22 cellular contexts compared by ENCODE assay signal in genomic region chr15:99440029-99440428, GRCh38.
DNase-seq lines count a peak whose midpoint lies in the region; ATAC-seq and TF ChIP-seq lines count a peak whose summit lies in the region.
"Had no signal": no experiment of that assay in that cellular context is flagged by ENCODE, and none has a peak within 500 bp of the region (broad histone marks: within the 10 kb centered on the region; RNA-seq: fewer than 3 reads in every experiment).

No MANE protein-coding gene starts in this region.

- no peak overlapping the region for H3K4me3 Mint-ChIP-seq in stimulated activated naive CD8-positive, alpha-beta T cell treated with anti-CD3 and anti-CD28 coated beads, Interleukin-15, Interleukin-2, amounts not matched to agents 100 ng/mL and 50 ng/mL, for 24 hours
- H3K4me3 Mint-ChIP-seq in nephron (no peak overlapping the region), Calu3 (ENCODE audit: low read depth, unreplicated experiment) (no peak overlapping the region)
- H3K4me3 Mint-ChIP-seq: activated CD4-positive, alpha-beta memory T cell treated with anti-CD3 and anti-CD28 coated beads for 36 hours; memory B cell; neural crest cell; T-helper 2 cell treated with Interferon-gamma antibody and Interleukin-4, amounts not matched to agents 5 μg/mL and 100 μg/mL, for 36 hours; WTC11 had no signal

- peaks cover 80% of the 10 kb centered on the region for H3K4me1 Mint-ChIP-seq in stimulated activated naive CD8-positive, alpha-beta T cell treated with anti-CD3 and anti-CD28 coated beads, Interleukin-15, Interleukin-2, amounts not matched to agents 100 ng/mL and 50 ng/mL, for 24 hours (ENCODE audit: low read depth)
- peaks cover 62% of the 10 kb centered on the region for H3K4me1 Mint-ChIP-seq in nephron
- peaks cover 35% of the 10 kb centered on the region for H3K4me1 Mint-ChIP-seq in Calu3 (ENCODE audit: low read depth, unreplicated experiment)

- H3K9me3 Mint-ChIP-seq in stimulated activated naive CD8-positive, alpha-beta T cell treated with anti-CD3 and anti-CD28 coated beads, Interleukin-15, Interleukin-2, amounts not matched to agents 100 ng/mL and 50 ng/mL, for 24 hours: no peaks in the 10 kb centered on the region
- no peaks in the 10 kb centered on the region for H3K9me3 Mint-ChIP-seq in nephron
- no peaks in the 10 kb centered on the region for H3K9me3 Mint-ChIP-seq in Calu3 (ENCODE audit: low read depth, unreplicated experiment)
- H3K9me3 Mint-ChIP-seq: activated CD4-positive, alpha-beta memory T cell treated with anti-CD3 and anti-CD28 coated beads for 36 hours; memory B cell; neural crest cell; T-helper 2 cell treated with Interferon-gamma antibody and Interleukin-4, amounts not matched to agents 5 μg/mL and 100 μg/mL, for 36 hours; WTC11 had no signal

- TF ChIP-seq CTCF in nephron (IDR thresholded peaks at IDR 0.05; ENCODE audit: unreplicated experiment in 3 of 3): no peak
- TF ChIP-seq CTCF in Calu3 (IDR thresholded peaks at IDR 0.05; ENCODE audit: unreplicated experiment): no peak

- peak overlapping the region; percentile 3 for H3K27ac Mint-ChIP-seq in stimulated activated naive CD8-positive, alpha-beta T cell treated with anti-CD3 and anti-CD28 coated beads, Interleukin-15, Interleukin-2, amounts not matched to agents 100 ng/mL and 50 ng/mL, for 24 hours
- peak overlapping the region in 2 of 3 experiments; percentile 45 to 48 for H3K27ac Mint-ChIP-seq in nephron
- H3K27ac Mint-ChIP-seq in Calu3 (ENCODE audit: unreplicated experiment): no peak overlapping the region
- H3K27ac Mint-ChIP-seq: activated CD4-positive, alpha-beta memory T cell treated with anti-CD3 and anti-CD28 coated beads for 36 hours; memory B cell; T-helper 2 cell treated with Interferon-gamma antibody and Interleukin-4, amounts not matched to agents 5 μg/mL and 100 μg/mL, for 36 hours; WTC11 had no signal

- intact Hi-C loops in Calu3 (cut with micrococcal nuclease; ENCODE audit: unreplicated experiment): no loop called here

- no peaks in the 10 kb centered on the region for H3K27me3 Mint-ChIP-seq in stimulated activated naive CD8-positive, alpha-beta T cell treated with anti-CD3 and anti-CD28 coated beads, Interleukin-15, Interleukin-2, amounts not matched to agents 100 ng/mL and 50 ng/mL, for 24 hours
- H3K27me3 Mint-ChIP-seq in nephron (ENCODE audit: low read depth) (peaks cover 11% of the 10 kb centered on the region), Calu3 (ENCODE audit: unreplicated experiment) (no peaks in the 10 kb centered on the region)
- H3K27me3 Mint-ChIP-seq: activated CD4-positive, alpha-beta memory T cell treated with anti-CD3 and anti-CD28 coated beads for 36 hours; memory B cell had no signal

- ATAC-seq in stimulated activated naive CD8-positive, alpha-beta T cell treated with anti-CD3 and anti-CD28 coated beads, Interleukin-15, Interleukin-2, amounts not matched to agents 100 U/mL and 50 U/mL, for 24 hours: no peak
- ATAC-seq: esophagus mucosa, gastrocnemius medialis, WTC11 had no signal

- no peaks in the 10 kb centered on the region for H3K36me3 Mint-ChIP-seq in stimulated activated naive CD8-positive, alpha-beta T cell treated with anti-CD3 and anti-CD28 coated beads, Interleukin-15, Interleukin-2, amounts not matched to agents 100 ng/mL and 50 ng/mL, for 24 hours (ENCODE audit: low read depth)
- H3K36me3 Mint-ChIP-seq in nephron (ENCODE audit: low read depth): no peaks in the 10 kb centered on the region
- H3K36me3 Mint-ChIP-seq in Calu3 (ENCODE audit: insufficient read depth, unreplicated experiment): peaks cover 8% of the 10 kb centered on the region
- H3K36me3 Mint-ChIP-seq: activated CD4-positive, alpha-beta memory T cell treated with anti-CD3 and anti-CD28 coated beads for 36 hours; memory B cell; WTC11 had no signal

- CTCF ChIA-PET in Calu3 (lab: Charles Lee): no interaction called here

- peak; percentile 5 for DNase-seq in activated CD4-positive, alpha-beta T cell treated with anti-CD3 and anti-CD28 coated beads for 1 hour
- DNase-seq in activated CD4-positive, alpha-beta T cell treated with anti-CD3 and anti-CD28 coated beads, Interleukin-2, amount 50 U/mL, for 4 hours: no peak
- no peak for DNase-seq in stimulated activated naive CD8-positive, alpha-beta T cell treated with anti-CD3 and anti-CD28 coated beads, Interleukin-15, Interleukin-2, amounts not matched to agents 100 U/mL and 50 U/mL, for 24 hours
- no peak for DNase-seq in NCI-H1092 (lab: John Stamatoyannopoulos, UW)
- DNase-seq in SHP77 (lab: John Stamatoyannopoulos, UW): no peak
- DNase-seq in Calu3: no peak
- DNase-seq: 8988T; activated CD4-positive, alpha-beta memory T cell treated with anti-CD3 and anti-CD28 coated beads for 36 hours; anterior cingulate cortex; central memory CD4-positive, alpha-beta T cell; effector CD8-positive, alpha-beta T cell; gastrocnemius medialis; HCEC 1CT; NCI-H187 treated with DMSO at 0.1 percent for 48 hours; stimulated activated CD4-positive, alpha-beta T cell treated with anti-CD3 and anti-CD28 coated beads, Interleukin-4, amount 100 ng/mL, for 24 hours had no signal

- BruUV-seq in Calu3 (replicated peaks; lab: Mats Ljungman, UMichigan): no TSS peak
